In the genomic region with DNA sequence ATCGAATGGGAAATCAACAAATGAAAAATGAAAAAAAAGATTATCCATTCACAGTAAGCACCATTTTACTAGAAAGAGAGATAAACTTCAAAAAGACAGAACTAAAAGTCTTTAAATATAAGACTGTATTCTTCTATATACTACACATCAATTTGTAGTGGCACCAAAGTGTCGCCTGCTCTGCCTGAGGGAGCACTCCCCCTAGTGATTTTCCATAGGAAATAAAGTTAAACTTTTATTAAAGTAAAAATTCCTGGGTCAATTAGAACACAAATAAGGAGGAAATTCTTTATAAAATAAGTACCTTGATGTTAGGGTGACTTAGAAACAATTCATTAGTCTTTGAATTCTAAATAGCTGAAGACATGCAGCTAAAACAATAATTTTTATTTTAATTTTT, we compare ENCODE assay signal across 11 cellular contexts. TPM values are rescaled to one million over a fixed set of nuclear protein-coding genes. Genes with fewer than 3 reads are reported as not detected.
DNase-seq lines count a peak whose midpoint lies in the region; ATAC-seq, FAIRE-seq and TF ChIP-seq lines count a peak whose summit lies in the region.
"Had no signal": no experiment of that assay in that cellular context is flagged by ENCODE, and none has a peak within 500 bp of the region (broad histone marks: within the 10 kb centered on the region; RNA-seq: fewer than 3 reads in every experiment).

No MANE protein-coding gene starts in this region.

- H3K9me3 Mint-ChIP-seq in mesothelial cell of epicardium = no peaks in the 10 kb centered on the region
- H3K9me3 Mint-ChIP-seq: dendritic cell treated with granulocyte-macrophage colony-stimulating factor and Interleukin-4, amounts not matched to agents 40 ng/mL and 50 ng/mL, for 4 days had no signal

- DNase-seq in ELR (ENCODE audit: low read depth) = peak; percentile 42
- DNase-seq in K562 (ENCODE audit: extremely low read depth in 1 of 4, low spot score in 3 of 4) = peak in 2 of 4 experiments; percentile 34 to 41
- DNase-seq in mesothelial cell of epicardium (ENCODE audit: low spot score in 2 of 2, unreplicated experiment in 2 of 2) = no peak
- no peak for DNase-seq in NCI-H1930 (lab: John Stamatoyannopoulos, UW)
- DNase-seq in NCI-H1092 treated with DMSO at 0.1 percent for 48 hours (lab: John Stamatoyannopoulos, UW) = no peak
- no peak for DNase-seq in HEK293T (ENCODE audit: extremely low spot score)
- DNase-seq: NCI-H146, T-helper 2 cell had no signal

- no peaks in the 10 kb centered on the region for H3K9me1 ChIP-seq in K562 (ENCODE audit: control insufficient read depth, insufficient read depth, low read length)

- H3K27me3 ChIP-seq in K562 (ENCODE audit: control insufficient read depth in 2 of 2, insufficient read depth in 2 of 2, low read length in 2 of 2) = no peaks in the 10 kb centered on the region

- TF ChIP-seq EP300 in K562 (IDR thresholded peaks at IDR 0.05; ENCODE audit: low read length) = no peak

- no peak for TF ChIP-seq POLR2A in K562 (conservative IDR thresholded peaks at IDR 0.05)

- CTCF ChIA-PET in K562 (lab: Yijun Ruan, JAX; ENCODE audit: low intra/inter-chr PET ratio) (interaction anchor here (0.7 to 1.7 kb wide), 3 partner anchors 98 to 431 kb away, joined by 3 to 10 read pairs (median 4); no protein-coding TSS in a partner anchor), HEK293T (lab: Yijun Ruan, JAX) (interaction anchor here (1.0 to 1.1 kb wide), 4 partner anchors 8 to 420 kb away, joined by 3 to 4 read pairs (median 3); no protein-coding TSS in a partner anchor)

- no peak overlapping the region for H3K4me3 ChIP-seq in K562

- BruUV-seq in K562 (replicated peaks; lab: Mats Ljungman, UMichigan) = no TSS peak

- H2AFZ ChIP-seq in K562 (ENCODE audit: low read depth, low read length) = no peak overlapping the region

- no peaks in the 10 kb centered on the region for H3K4me1 Mint-ChIP-seq in mesothelial cell of epicardium

- peaks cover 58% of the 10 kb centered on the region for H3K36me3 ChIP-seq in K562 (ENCODE audit: control insufficient read depth, insufficient read depth, low read length)

- H3K27me3 Mint-ChIP-seq in mesothelial cell of epicardium (ENCODE audit: low read depth) = no peaks in the 10 kb centered on the region
- H3K27me3 Mint-ChIP-seq: dendritic cell treated with granulocyte-macrophage colony-stimulating factor and Interleukin-4, amounts not matched to agents 40 ng/mL and 50 ng/mL, for 4 days had no signal

- 85% methylated on average over 2 of the region's 2 CpGs for WGBS in K562 (ENCODE audit: insufficient coverage, low coverage, missing lambda C conversion rate)

- H3K36me3 Mint-ChIP-seq in mesothelial cell of epicardium = peaks cover 16% of the 10 kb centered on the region

- no peak overlapping the region for H3K9ac ChIP-seq in K562 (ENCODE audit: insufficient read depth in 1 of 2, low read depth in 2 of 2, low read length in 2 of 2)

- intact Hi-C loops in K562 (cut with micrococcal nuclease) = no loop called here

- in situ Hi-C loops in K562 (cut with MboI) = loop anchor here (25.0 kb wide), 1 partner anchor 1443 kb away; no protein-coding TSS in a partner anchor

- TF ChIP-seq CTCF in LNCAP (IDR thresholded peaks at IDR 0.05) (peak; percentile 66), K562 (IDR thresholded peaks at IDR 0.05 in 2 of 3, conservative IDR thresholded peaks at IDR 0.05 in 1 of 3; ENCODE audit: insufficient read depth in 2 of 3, low read depth in 1 of 3, low read length in 3 of 3) (peak; percentile 45 to 73 (median 50); a peak in 4 of 6 replicates), mesothelial cell of epicardium (IDR thresholded peaks at IDR 0.05; ENCODE audit: unreplicated experiment) (peak; percentile 57)

- no peak overlapping the region for H3K27ac ChIP-seq in K562 (ENCODE audit: extremely low read depth, low read depth, low read length)

- H3K27ac Mint-ChIP-seq in mesothelial cell of epicardium = no peak overlapping the region
- H3K27ac Mint-ChIP-seq: dendritic cell treated with granulocyte-macrophage colony-stimulating factor and Interleukin-4, amounts not matched to agents 40 ng/mL and 50 ng/mL, for 4 days had no signal

- H3K9me3 ChIP-seq in K562 (replicated peaks; ENCODE audit: control insufficient read depth, insufficient read depth, low read depth, low read length) = no peaks in the 10 kb centered on the region

- FAIRE-seq in K562 (lab: Jason Lieb, UNC) = no peak

- peak; percentile 37 to 50; a peak in 3 of 4 replicates for TF ChIP-seq RAD21 in K562 (CRISPR knock-in tag; conservative IDR thresholded peaks at IDR 0.05 in 1 of 2, IDR thresholded peaks at IDR 0.05 in 1 of 2)

- POLR2A ChIA-PET in K562 (lab: Yijun Ruan, JAX) (interaction anchor here (0.6 to 2.3 kb wide), 3 partner anchors 10 to 402 kb away, joined by 3 to 14 read pairs (median 3); a partner anchor contains a TSS), HEK293T (lab: Yijun Ruan, JAX) (interaction anchor here (1.4 to 5.2 kb wide), 2 partner anchors 10 kb away, joined by 11 to 32 read pairs; a partner anchor contains a TSS)

- H3K4me3 Mint-ChIP-seq in mesothelial cell of epicardium = no peak overlapping the region
- H3K4me3 Mint-ChIP-seq: dendritic cell treated with granulocyte-macrophage colony-stimulating factor and Interleukin-4, amounts not matched to agents 40 ng/mL and 50 ng/mL, for 4 days had no signal

- H3K79me2 ChIP-seq in K562 (ENCODE audit: control insufficient read depth, insufficient read depth, low read length) = no peaks in the 10 kb centered on the region

- no peaks in the 10 kb centered on the region for H4K20me1 ChIP-seq in K562 (replicated peaks; ENCODE audit: control insufficient read depth, insufficient read depth, low read length)

- H3K4me1 ChIP-seq in K562 (replicated peaks in 1 of 2; ENCODE audit: control insufficient read depth in 2 of 2, insufficient read depth in 2 of 2, low read length in 2 of 2) = peaks cover 5 to 6% of the 10 kb centered on the region in 2 experiments; a peak in 4 of 5 replicates

- H3K4me2 ChIP-seq in K562 (ENCODE audit: insufficient read depth, low read length) = no peak overlapping the region

- ATAC-seq in K562 (peak; percentile 56), GM21360 (IDR thresholded peaks at IDR 0.05; ENCODE audit: unreplicated experiment) (no peak)

RNA-seq across cellular contexts. Expression of a gene that starts 9.7 kb away (rescaled TPM):
- 75.3 and 78.4 TPM in 2 replicates for total RNA-seq in K562 (2011; cell fraction: chromatin; rRNA removed; ENCODE audit: low replicate concordance)
- 50.4 and 59.2 TPM in 2 replicates for total RNA-seq in K562 (2011; cell fraction: nucleolus; rRNA removed)
- total RNA-seq in K562 (2011; cell fraction: nucleoplasm; rRNA removed) = 51.7 and 52.6 TPM in 2 replicates
- total RNA-seq in K562 (2014; rRNA removed) (52.9 and 62.7 TPM in 2 replicates), K562 (2014; rRNA removed; fragmentation: Illumina TruSeq; extraction: Trizol) (59.4 and 60.9 TPM in 2 replicates), K562 (2015; rRNA removed; fragmentation: Illumina TruSeq; extraction: Trizol) (52.4 and 60.8 TPM in 2 replicates), K562 (2021) (54.1 and 54.9 TPM in 2 replicates), mesothelial cell of epicardium (22.9 to 24.4 TPM (median 23.9 TPM) in 3 replicates)
- polyA plus RNA-seq in K562 (2011; rRNA removed) (52.1 and 78.1 TPM in 2 replicates), K562 (2014; fragmentation: Illumina TruSeq; extraction: Trizol) (44.5 and 54.9 TPM in 2 replicates), K562 (2014; fragmentation: Nextera tagmentation; extraction: Ambion mirVana) (100 to 1,000 TPM; 120 to 148 TPM), K562 (2014; rRNA removed) (54.4 and 69.3 TPM in 2 replicates)
- 22.0 and 25.7 TPM in 2 replicates for polyA plus RNA-seq in K562 (2011; cell fraction: cytosol; rRNA removed)
- 28.3 and 30.4 TPM in 2 replicates for polyA plus RNA-seq in K562 (2011; cell fraction: nucleus; rRNA removed)
- 33.4 and 56.4 TPM in 2 replicates for polyA plus RNA-seq in K562 (2012)
- 59.4 and 68.8 TPM in 2 replicates for polyA minus RNA-seq in K562 (2011; rRNA and poly(A)+ RNA removed)
- 30.7 and 38.0 TPM in 2 replicates for polyA minus RNA-seq in K562 (2011; cell fraction: cytosol; rRNA and poly(A)+ RNA removed)
- polyA minus RNA-seq in K562 (2011; cell fraction: nucleus; rRNA and poly(A)+ RNA removed) = 52.6 and 58.6 TPM in 2 replicates

RNA-seq across cellular contexts. Expression of a gene that starts 9.9 kb away (rescaled TPM):
- total RNA-seq in K562 (2011; cell fraction: chromatin; rRNA removed; ENCODE audit: low replicate concordance) = 40.7 and 142 TPM in 2 replicates
- total RNA-seq in K562 (2011; cell fraction: nucleolus; rRNA removed) = 26.7 and 34.7 TPM in 2 replicates
- total RNA-seq in K562 (2011; cell fraction: nucleoplasm; rRNA removed) = 60.4 and 72.4 TPM in 2 replicates
- total RNA-seq in K562 (2014; rRNA removed) (118 and 119 TPM in 2 replicates), K562 (2014; rRNA removed; fragmentation: Illumina TruSeq; extraction: Trizol) (159 and 166 TPM in 2 replicates), K562 (2015; rRNA removed; fragmentation: Illumina TruSeq; extraction: Trizol) (156 and 169 TPM in 2 replicates), K562 (2021) (115 and 119 TPM in 2 replicates), mesothelial cell of epicardium (29.5 to 33.2 TPM (median 31.7 TPM) in 3 replicates)
- polyA plus RNA-seq in K562 (2011; rRNA removed) (112 and 161 TPM in 2 replicates), K562 (2014; fragmentation: Illumina TruSeq; extraction: Trizol) (142 and 193 TPM in 2 replicates), K562 (2014; fragmentation: Nextera tagmentation; extraction: Ambion mirVana) (100 to 1,000 TPM; 125 to 157 TPM), K562 (2014; rRNA removed) (161 and 170 TPM in 2 replicates)
- 17.1 and 48.8 TPM in 2 replicates for polyA plus RNA-seq in K562 (2011; cell fraction: cytosol; rRNA removed)
- 26.1 and 46.6 TPM in 2 replicates for polyA plus RNA-seq in K562 (2011; cell fraction: nucleus; rRNA removed)
- polyA plus RNA-seq in K562 (2012) = 59.1 and 82.5 TPM in 2 replicates
- polyA minus RNA-seq in K562 (2011; rRNA and poly(A)+ RNA removed) = 104 and 106 TPM in 2 replicates
- polyA minus RNA-seq in K562 (2011; cell fraction: cytosol; rRNA and poly(A)+ RNA removed) = 40.9 and 62.6 TPM in 2 replicates
- 34.1 and 61.0 TPM in 2 replicates for polyA minus RNA-seq in K562 (2011; cell fraction: nucleus; rRNA and poly(A)+ RNA removed)

RNA-seq across cellular contexts. Expression of a gene that starts 23.8 kb away (rescaled TPM):
- total RNA-seq in K562 (2011; cell fraction: chromatin; rRNA removed; ENCODE audit: low replicate concordance) = 39.8 and 116 TPM in 2 replicates
- total RNA-seq in K562 (2011; cell fraction: nucleolus; rRNA removed) = 17.7 and 25.3 TPM in 2 replicates
- total RNA-seq in K562 (2011; cell fraction: nucleoplasm; rRNA removed) = 46.5 and 68.7 TPM in 2 replicates
- total RNA-seq in K562 (2014; rRNA removed) (77.5 and 83.3 TPM in 2 replicates), K562 (2014; rRNA removed; fragmentation: Illumina TruSeq; extraction: Trizol) (104 and 118 TPM in 2 replicates), K562 (2015; rRNA removed; fragmentation: Illumina TruSeq; extraction: Trizol) (98.0 and 102 TPM in 2 replicates), K562 (2021) (66.3 and 70.7 TPM in 2 replicates), mesothelial cell of epicardium (43.5 to 46.4 TPM (median 45.3 TPM) in 3 replicates)
- polyA plus RNA-seq in K562 (2011; rRNA removed) (32.2 and 58.5 TPM in 2 replicates), K562 (2014; fragmentation: Illumina TruSeq; extraction: Trizol) (86.5 and 105 TPM in 2 replicates), K562 (2014; fragmentation: Nextera tagmentation; extraction: Ambion mirVana) (10 to 100 TPM; 26.6 to 29.7 TPM), K562 (2014; rRNA removed) (54.9 and 63.9 TPM in 2 replicates)
- polyA plus RNA-seq in K562 (2011; cell fraction: cytosol; rRNA removed) = 7.0 and 12.1 TPM in 2 replicates
- 19.7 and 23.1 TPM in 2 replicates for polyA plus RNA-seq in K562 (2011; cell fraction: nucleus; rRNA removed)
- 51.5 and 71.1 TPM in 2 replicates for polyA plus RNA-seq in K562 (2012)
- 80.9 and 97.2 TPM in 2 replicates for polyA minus RNA-seq in K562 (2011; rRNA and poly(A)+ RNA removed)
- 25.2 and 31.1 TPM in 2 replicates for polyA minus RNA-seq in K562 (2011; cell fraction: cytosol; rRNA and poly(A)+ RNA removed)
- 20.7 and 45.9 TPM in 2 replicates for polyA minus RNA-seq in K562 (2011; cell fraction: nucleus; rRNA and poly(A)+ RNA removed)
